8 cellular contexts compared by ENCODE assay signal in the genomic region with DNA sequence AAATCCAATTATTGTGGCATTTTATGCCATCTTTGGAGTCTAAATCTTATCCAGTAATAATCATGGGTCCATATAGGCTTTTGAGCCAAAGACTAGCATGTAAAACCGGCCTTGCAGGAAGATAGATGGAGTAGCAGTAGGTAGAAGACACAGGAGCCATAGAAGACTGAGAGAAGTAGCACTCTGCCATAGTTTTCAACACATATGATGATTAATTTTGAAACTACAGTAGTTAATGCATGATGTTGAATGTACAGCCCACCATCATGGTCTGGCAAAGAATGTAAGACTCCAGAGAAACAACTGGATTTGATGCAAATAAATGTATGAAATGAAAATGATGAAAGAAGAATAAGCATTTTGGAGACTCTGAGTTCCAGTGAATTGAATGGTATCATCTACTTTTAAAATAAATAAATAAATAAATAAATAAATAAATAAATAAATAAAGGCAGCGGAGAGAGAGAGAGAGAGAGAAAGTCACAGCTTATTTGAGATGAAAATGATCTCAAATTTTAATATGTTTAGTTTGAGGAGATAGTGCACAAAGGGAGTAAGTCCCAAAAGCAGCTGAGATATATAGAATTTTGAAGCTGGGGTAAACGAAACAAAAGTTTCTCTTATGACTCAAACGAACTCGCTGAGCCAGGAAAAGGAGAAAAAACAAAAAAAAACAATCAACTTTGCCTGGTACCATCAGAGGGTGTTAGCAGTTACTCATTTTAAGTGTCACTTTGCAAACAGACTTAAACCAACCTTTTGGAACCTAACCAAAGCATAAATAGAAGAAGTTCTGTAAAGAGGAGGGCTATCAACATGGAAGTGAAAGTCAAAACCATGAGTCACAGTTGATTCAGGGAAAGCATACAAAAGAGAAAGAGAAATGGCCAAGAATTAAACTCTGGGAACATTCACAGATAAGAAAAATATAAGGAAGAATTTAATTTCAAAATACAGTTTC.
DNase-seq lines count a peak whose midpoint lies in the region; ATAC-seq and TF ChIP-seq lines count a peak whose summit lies in the region.

No MANE protein-coding gene starts in this region.

- TF ChIP-seq CTCF in kidney epithelial cell (IDR thresholded peaks at IDR 0.05; ENCODE audit: insufficient read depth, low read length, poor library complexity, severe bottlenecking) = no peak

- H3K4me3 ChIP-seq in kidney epithelial cell (ENCODE audit: low read depth, low read length) = no peak overlapping the region

- H3K27ac Mint-ChIP-seq in T-helper 17 cell = no peak overlapping the region

- H3K4me1 Mint-ChIP-seq in T-helper 17 cell = no peaks in the 10 kb centered on the region

- no peaks in the 10 kb centered on the region for H3K36me3 ChIP-seq in kidney epithelial cell (ENCODE audit: control insufficient read depth, insufficient read depth, low read length)

- peak; percentile 79 for ATAC-seq in GM19467 (IDR thresholded peaks at IDR 0.05; ENCODE audit: unreplicated experiment)
- peak; percentile 94 for ATAC-seq in HG03460 (IDR thresholded peaks at IDR 0.05; ENCODE audit: unreplicated experiment)
- peak; percentile 37 for ATAC-seq in T-helper 17 cell

- no peaks in the 10 kb centered on the region for H3K27me3 ChIP-seq in kidney epithelial cell (ENCODE audit: control insufficient read depth, insufficient read depth, low read length)

- no peaks in the 10 kb centered on the region for H3K27me3 Mint-ChIP-seq in T-helper 17 cell

- no peaks in the 10 kb centered on the region for H3K36me3 Mint-ChIP-seq in T-helper 17 cell (ENCODE audit: low read depth)

- DNase-seq in Ammon's horn (ENCODE audit: low spot score) (peak; percentile 41), T-helper 17 cell (no peak), kidney epithelial cell (ENCODE audit: low read depth) (peak; percentile 84), NCI-H1436 (lab: John Stamatoyannopoulos, UW) (no peak), NCI-H82 treated with DMSO at 0.1 percent for 48 hours (lab: John Stamatoyannopoulos, UW; ENCODE audit: unreplicated experiment) (no peak), NCI-H1930 (lab: John Stamatoyannopoulos, UW) (no peak)

- no peak overlapping the region for H3K4me3 Mint-ChIP-seq in T-helper 17 cell

- no peaks in the 10 kb centered on the region for H3K9me3 ChIP-seq in T-helper 17 cell (ENCODE audit: control insufficient read depth, low read length, poor library complexity, severe bottlenecking)

Comparison
In these comparisons a context has a peak if more than half of its experiments do, and no peak if none do; other contexts are left out.
1. DNase-seq: peak in Ammon's horn (single experiment) and kidney epithelial cell (single experiment); none in T-helper 17 cell (0 of 3), NCI-H1436 (single experiment), NCI-H82 treated with DMSO at 0.1 percent for 48 hours (single experiment) and NCI-H1930 (0 of 2).
2. ATAC-seq: peak in every context shown above with its lines; median percentile 94 in HG03460; 79 in GM19467; 37 in T-helper 17 cell.